8 cellular contexts compared by ENCODE assay signal in the genomic region with DNA sequence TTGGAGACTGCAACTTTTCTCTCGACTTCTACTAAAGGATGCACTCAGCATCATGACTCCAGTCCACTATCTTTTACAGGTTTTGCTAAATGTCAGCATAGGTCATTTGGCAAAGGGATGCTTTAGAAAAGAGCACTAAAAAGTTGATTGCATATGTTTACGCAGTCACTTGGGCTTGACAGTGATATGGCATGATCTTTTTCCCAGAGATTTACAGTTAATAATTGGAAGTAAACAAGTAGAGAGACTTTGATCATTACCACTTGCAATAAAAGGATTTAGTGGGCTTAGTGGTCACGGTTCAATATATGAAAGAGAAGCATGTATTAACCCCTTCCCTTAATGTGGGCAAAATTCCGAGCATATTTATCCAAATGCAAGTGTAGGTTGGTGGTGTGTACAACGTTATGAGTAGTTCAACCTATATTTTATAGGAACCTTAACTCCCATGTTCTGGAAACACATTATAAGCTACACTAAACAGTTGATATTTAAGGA. TPM values are rescaled to one million over a fixed set of nuclear protein-coding genes. Genes with fewer than 3 reads are reported as not detected.
DNase-seq lines count a peak whose midpoint lies in the region; ATAC-seq lines count a peak whose summit lies in the region.

No MANE protein-coding gene starts in this region.

- ATAC-seq in GM21526 (IDR thresholded peaks at IDR 0.05; ENCODE audit: low FRiP score, unreplicated experiment) (no peak), HG02571 (IDR thresholded peaks at IDR 0.05; ENCODE audit: unreplicated experiment) (no peak)

- peaks cover 46% of the 10 kb centered on the region for H3K27me3 Mint-ChIP-seq in T-helper 2 cell treated with Interferon-gamma antibody and Interleukin-4, amounts not matched to agents 5 μg/mL and 100 μg/mL, for 36 hours (ENCODE audit: low read depth)
- H3K27me3 Mint-ChIP-seq in activated T-helper 2 cell treated with anti-CD3 and anti-CD28 coated beads, Interferon-gamma antibody, Interleukin-2, Interleukin-4, amounts not matched to agents 10 μg/mL and 5 μg/mL and 100 μg/mL, durations not matched to agents 14 hours and 24 hours and 36 hours (ENCODE audit: low read depth): peaks cover 28% of the 10 kb centered on the region

- intact Hi-C loops in activated T-helper 2 cell treated with anti-CD3 and anti-CD28 coated beads, Interferon-gamma antibody, Interleukin-2, Interleukin-4, amounts not matched to agents 10 μg/mL and 5 μg/mL and 100 μg/mL, durations not matched to agents 14 hours and 24 hours and 36 hours (cut with micrococcal nuclease): loop anchor here (5.0 kb wide), 2 partner anchors 115 to 390 kb away; partner anchors contain the start of gene PIP4K2A

- peak overlapping the region; percentile 88 for H3K27ac ChIP-seq in substantia nigra (ENCODE audit: low read depth, low read length, poor library complexity, severe bottlenecking)

- H3K4me1 Mint-ChIP-seq in T-helper 2 cell treated with Interferon-gamma antibody and Interleukin-4, amounts not matched to agents 5 μg/mL and 100 μg/mL, for 36 hours (ENCODE audit: low read depth): peaks cover 56% of the 10 kb centered on the region
- H3K4me1 Mint-ChIP-seq in activated T-helper 2 cell treated with anti-CD3 and anti-CD28 coated beads, Interferon-gamma antibody, Interleukin-2, Interleukin-4, amounts not matched to agents 10 μg/mL and 5 μg/mL and 100 μg/mL, durations not matched to agents 14 hours and 24 hours and 36 hours (ENCODE audit: low read depth): peaks cover 55% of the 10 kb centered on the region

- H3K27ac Mint-ChIP-seq in T-helper 2 cell treated with Interferon-gamma antibody and Interleukin-4, amounts not matched to agents 5 μg/mL and 100 μg/mL, for 36 hours: peak overlapping the region; percentile 79
- H3K27ac Mint-ChIP-seq in activated T-helper 2 cell treated with anti-CD3 and anti-CD28 coated beads, Interferon-gamma antibody, Interleukin-2, Interleukin-4, amounts not matched to agents 10 μg/mL and 5 μg/mL and 100 μg/mL, durations not matched to agents 14 hours and 24 hours and 36 hours: peak overlapping the region; percentile 77

- no peaks in the 10 kb centered on the region for H3K9me3 Mint-ChIP-seq in T-helper 2 cell treated with Interferon-gamma antibody and Interleukin-4, amounts not matched to agents 5 μg/mL and 100 μg/mL, for 36 hours
- no peaks in the 10 kb centered on the region for H3K9me3 Mint-ChIP-seq in activated T-helper 2 cell treated with anti-CD3 and anti-CD28 coated beads, Interferon-gamma antibody, Interleukin-2, Interleukin-4, amounts not matched to agents 10 μg/mL and 5 μg/mL and 100 μg/mL, durations not matched to agents 14 hours and 24 hours and 36 hours

- peaks cover 39% of the 10 kb centered on the region for H3K36me3 Mint-ChIP-seq in T-helper 2 cell treated with Interferon-gamma antibody and Interleukin-4, amounts not matched to agents 5 μg/mL and 100 μg/mL, for 36 hours (ENCODE audit: low read depth)
- peaks cover 70% of the 10 kb centered on the region for H3K36me3 Mint-ChIP-seq in activated T-helper 2 cell treated with anti-CD3 and anti-CD28 coated beads, Interferon-gamma antibody, Interleukin-2, Interleukin-4, amounts not matched to agents 10 μg/mL and 5 μg/mL and 100 μg/mL, durations not matched to agents 14 hours and 24 hours and 36 hours (ENCODE audit: low read depth)

- H3K4me3 Mint-ChIP-seq in T-helper 2 cell treated with Interferon-gamma antibody and Interleukin-4, amounts not matched to agents 5 μg/mL and 100 μg/mL, for 36 hours: peak overlapping the region; percentile 84
- H3K4me3 Mint-ChIP-seq in activated T-helper 2 cell treated with anti-CD3 and anti-CD28 coated beads, Interferon-gamma antibody, Interleukin-2, Interleukin-4, amounts not matched to agents 10 μg/mL and 5 μg/mL and 100 μg/mL, durations not matched to agents 14 hours and 24 hours and 36 hours (ENCODE audit: low read depth): peak overlapping the region; percentile 83

- DNase-seq in T-helper 2 cell treated with Interferon-gamma antibody and Interleukin-4, amounts not matched to agents 5 μg/mL and 100 μg/mL, for 36 hours (ENCODE audit: low spot score): no peak
- DNase-seq in T-helper 2 cell: no peak
- no peak for DNase-seq in activated T-helper 2 cell treated with anti-CD3 and anti-CD28 coated beads, Interferon-gamma antibody, Interleukin-2, Interleukin-4, amounts not matched to agents 10 μg/mL and 5 μg/mL and 100 μg/mL, durations not matched to agents 14 hours and 24 hours and 36 hours (ENCODE audit: low spot score)
- DNase-seq in left kidney (ENCODE audit: low read depth, low spot score): peak; percentile 13
- DNase-seq in substantia nigra (lab: John Stamatoyannopoulos, UW): no peak
- no peak for DNase-seq in NCI-H2171 treated with DMSO at 0.1 percent for 48 hours (lab: John Stamatoyannopoulos, UW)

RNA-seq across cellular contexts. Expression of gene BMI1, which starts 1.8 kb away (rescaled TPM):
- total RNA-seq in activated T-helper 2 cell treated with anti-CD3 and anti-CD28 coated beads, Interferon-gamma antibody, Interleukin-2, Interleukin-4, amounts not matched to agents 10 μg/mL and 5 μg/mL and 100 μg/mL, durations not matched to agents 14 hours and 24 hours and 36 hours: 64.2 and 69.0 TPM in 2 replicates

RNA-seq across cellular contexts. Expression of gene COMMD3, which starts 6.5 kb away (rescaled TPM):
- 92.1 and 105 TPM in 2 replicates for total RNA-seq in activated T-helper 2 cell treated with anti-CD3 and anti-CD28 coated beads, Interferon-gamma antibody, Interleukin-2, Interleukin-4, amounts not matched to agents 10 μg/mL and 5 μg/mL and 100 μg/mL, durations not matched to agents 14 hours and 24 hours and 36 hours

RNA-seq across cellular contexts. Expression of gene SPAG6, which starts 22.6 kb away (rescaled TPM):
- 0.14 and 0.62 TPM in 2 replicates for total RNA-seq in activated T-helper 2 cell treated with anti-CD3 and anti-CD28 coated beads, Interferon-gamma antibody, Interleukin-2, Interleukin-4, amounts not matched to agents 10 μg/mL and 5 μg/mL and 100 μg/mL, durations not matched to agents 14 hours and 24 hours and 36 hours
